Comparison of ENCODE assay signal across 8 cellular contexts in genomic region chr11:11841605-11842425, GRCh38. TPM values are rescaled to one million over a fixed set of nuclear protein-coding genes. Genes with fewer than 3 reads are reported as not detected.
A peak's percentile ranks its signal among the peaks of the same experiment; 100 is the strongest.
DNase-seq lines count a peak whose midpoint lies in the region; ATAC-seq, FAIRE-seq and TF ChIP-seq lines count a peak whose summit lies in the region.

USP47 (plus strand) TSS chr11:11841972; CDS start chr11:11842186, 214 bp downstream.

- H3K79me2 ChIP-seq in GM23248 (ENCODE audit: insufficient read depth) (peaks cover 49% of the 10 kb centered on the region), Karpas-422 (ENCODE audit: low read length) (peaks cover 49% of the 10 kb centered on the region)

- H3K4me2 ChIP-seq in GM23248 (ENCODE audit: unreplicated experiment) (peak within 1 kb of the TSS; percentile 98), Karpas-422 (ENCODE audit: low read depth, low read length, poor library complexity, severe bottlenecking) (peak within 1 kb of the TSS; percentile 76)

- TF ChIP-seq CTCF in fibroblast of mammary gland (conservative IDR thresholded peaks at IDR 0.05; ENCODE audit: control insufficient read depth, insufficient read depth, low read depth, low read length): peak; percentile 52

- H3K27me3 ChIP-seq in GM23248 (replicated peaks; ENCODE audit: insufficient read depth): no peaks in the 10 kb centered on the region
- H3K27me3 ChIP-seq in Karpas-422 (ENCODE audit: low read length): no peaks in the 10 kb centered on the region

- in situ Hi-C loops in GM23248 (cut with MboI): no loop called here

- no peaks in the 10 kb centered on the region for H3K36me3 Mint-ChIP-seq in naive thymus-derived CD8-positive, alpha-beta T cell

- POLR2A ChIA-PET in naive thymus-derived CD8-positive, alpha-beta T cell (lab: Charles Lee): interaction anchor here (0.7 to 6.4 kb wide), 16 partner anchors 14 to 1621 kb away, joined by 3 to 47 read pairs (median 4); partner anchors contain the start of genes BTBD10, EIF4G2 and ZBED5

- 2% methylated on average over 41 to 59 of the region's 75 CpGs for WGBS in GM23248 (ENCODE audit: low coverage in 1 of 2, low lambda C conversion rate in 2 of 2, missing lambda C conversion rate in 2 of 2), 2 experiments

- peak within 1 kb of the TSS; percentile 99 for H3K9ac ChIP-seq in GM23248
- peak within 1 kb of the TSS; percentile 97 for H3K9ac ChIP-seq in Karpas-422 (ENCODE audit: low read length)

- H3K27ac ChIP-seq in GM23248 (peak within 1 kb of the TSS; percentile 99), Karpas-422 (ENCODE audit: low read length) (peak within 1 kb of the TSS; percentile 75)

- H3K4me3 ChIP-seq in GM23248 (peak within 1 kb of the TSS; percentile 88), Karpas-422 (ENCODE audit: low read length) (peak within 1 kb of the TSS; percentile 96), fibroblast of mammary gland (ENCODE audit: control insufficient read depth, low read depth, low read length) (peak within 1 kb of the TSS; percentile 76)

- H3K4me1 ChIP-seq in GM23248 (ENCODE audit: insufficient read depth) (peaks cover 43% of the 10 kb centered on the region), Karpas-422 (ENCODE audit: low read length) (peaks cover 45% of the 10 kb centered on the region)

- H3K4me1 Mint-ChIP-seq in naive thymus-derived CD8-positive, alpha-beta T cell: peaks cover 3 to 24% (median 9%) of the 10 kb centered on the region in 4 donors

- H2AFZ ChIP-seq in GM23248 (peak within 1 kb of the TSS; percentile 97), Karpas-422 (ENCODE audit: low read length) (peak within 1 kb of the TSS; percentile 98)

- peaks cover 50% of the 10 kb centered on the region for H3F3A ChIP-seq in GM23248 (ENCODE audit: insufficient read depth)

- H3K9me2 ChIP-seq in GM23248 (ENCODE audit: insufficient read depth) (no peaks in the 10 kb centered on the region), Karpas-422 (replicated peaks; ENCODE audit: insufficient read depth, low read length) (no peaks in the 10 kb centered on the region)

- H3K9me3 Mint-ChIP-seq in naive thymus-derived CD8-positive, alpha-beta T cell: no peaks in the 10 kb centered on the region

- H3K36me3 ChIP-seq in GM23248 (ENCODE audit: low read depth): no peaks in the 10 kb centered on the region
- no peaks in the 10 kb centered on the region for H3K36me3 ChIP-seq in Karpas-422 (ENCODE audit: insufficient read depth, low read length)

- H3K4me3 Mint-ChIP-seq in naive thymus-derived CD8-positive, alpha-beta T cell: no peak within 1 kb of the TSS

- FAIRE-seq in RCC 7860 (lab: Jason Lieb, UNC): no peak

- peaks cover 4 to 13% (median 7%) of the 10 kb centered on the region in 5 donors for H3K27me3 Mint-ChIP-seq in naive thymus-derived CD8-positive, alpha-beta T cell

- H3K9me3 ChIP-seq in GM23248 (ENCODE audit: low read depth) (no peaks in the 10 kb centered on the region), Karpas-422 (ENCODE audit: low read length) (no peaks in the 10 kb centered on the region)

- peak; percentile 83 to 84 for ATAC-seq in naive thymus-derived CD8-positive, alpha-beta T cell

- H4K20me1 ChIP-seq in GM23248 (ENCODE audit: insufficient read depth) (0 out of 2 replicates have a peak, but pooled peaks cover 11% of the 10 kb centered on the region), Karpas-422 (ENCODE audit: insufficient read depth, low read depth, low read length) (peaks cover 24% of the 10 kb centered on the region; the same call in 1 of the 2 replicates)

- no peak within 1 kb of the TSS for H3K27ac Mint-ChIP-seq in naive thymus-derived CD8-positive, alpha-beta T cell

- DNase-seq in EL (peak; percentile 90), GM23248 (peak; percentile 94), Karpas-422 (peak; percentile 94), RCC 7860 (ENCODE audit: low spot score) (peak; percentile 69), activated T-helper 1 cell treated with Interleukin-2 at 50 U/mL for 16 hours (ENCODE audit: low read depth) (peak; percentile 89), fibroblast of mammary gland (ENCODE audit: low read depth) (peak; percentile 72)
- DNase-seq in naive thymus-derived CD8-positive, alpha-beta T cell: peak; percentile 90 to 97 (median 96)
- peak; percentile 86 to 95 (median 92) for DNase-seq in stimulated activated naive CD4-positive, alpha-beta T cell (lab: John Stamatoyannopoulos, UW)

RNA-seq across cellular contexts. Expression of gene USP47, which starts in this region (rescaled TPM):
- 53.0 and 58.8 TPM in 2 replicates for total RNA-seq in GM23248 (2014; rRNA removed; shearing (Covaris generic))
- polyA plus RNA-seq in GM23248 (2016; fragmentation: Nextera tagmentation; extraction: Ambion mirVana): 35.9 and 36.3 TPM in 2 replicates
- total RNA-seq in Karpas-422 (2014; rRNA removed; shearing (Covaris generic); ENCODE audit: low replicate concordance): 47.8 and 61.2 TPM in 2 replicates
- total RNA-seq in naive thymus-derived CD8-positive, alpha-beta T cell: 10 to 100 TPM; 70.0 to 77.0 TPM
- polyA plus RNA-seq in naive thymus-derived CD8-positive, alpha-beta T cell: 10 to 100 TPM; 38.2 to 54.3 (median 40.1) TPM

Comparison
In these comparisons a context has a peak if more than half of its experiments do, and no peak if none do; other contexts are left out.
1. Peak in every context shown above with its lines: DNase-seq, ATAC-seq, H3K4me3 ChIP-seq and H3K27ac ChIP-seq.